Comparison of ENCODE assay signal across 26 cellular contexts in the genomic region with DNA sequence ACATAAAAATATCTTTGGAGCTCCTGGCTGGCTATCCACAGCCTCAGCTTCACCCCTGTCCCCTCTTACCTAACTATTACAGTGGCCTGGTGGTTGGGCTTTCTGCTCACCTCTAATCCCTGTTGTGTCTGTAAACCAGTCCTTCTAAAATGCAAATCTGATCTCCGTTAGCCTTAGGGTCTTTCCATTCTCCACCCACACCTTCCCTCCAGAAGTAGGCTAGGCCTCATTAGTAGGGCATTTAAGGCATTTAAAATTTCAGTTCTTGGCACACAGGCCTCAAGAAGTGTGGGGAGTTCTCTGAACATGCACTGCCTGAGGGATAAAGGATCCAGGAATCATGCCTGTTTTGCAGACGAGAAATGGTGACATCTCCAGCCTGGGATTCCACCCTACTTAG. TPM values are rescaled to one million over a fixed set of nuclear protein-coding genes. Genes with fewer than 3 reads are reported as not detected.
"Had no signal": no experiment of that assay in that cellular context is flagged by ENCODE, and none has a peak within 500 bp of the region (broad histone marks: within the 10 kb centered on the region; RNA-seq: fewer than 3 reads in every experiment).

No MANE protein-coding gene starts in this region.

- ATAC-seq: left colon; left lung; lower lobe of right lung; mucosa of descending colon; naive thymus-derived CD4-positive, alpha-beta T cell; natural killer cell treated with Interleukin-12 subunit alpha and Interleukin-12 subunit beta and Interleukin-15 and Interleukin-18, amount 100 ng/mL, for 72 hours; pancreas; right cardiac atrium; sciatic nerve; stimulated activated naive B cell treated with anti-CD40 and anti-IgM and Interleukin-4, amounts not matched to agents 10 μg/mL and 1 μg/mL and 100 μg/mL, for 72 hours; stimulated activated naive CD8-positive, alpha-beta T cell treated with anti-CD3 and anti-CD28 coated beads, Interleukin-15, Interleukin-2, amounts not matched to agents 100 U/mL and 50 U/mL, for 24 hours had no signal

- H3K36me3 ChIP-seq: left lung, lower lobe of right lung, pancreas, prostate gland, stomach, thyroid gland, transverse colon, upper lobe of left lung, vagina had no signal

- H2AFZ ChIP-seq: hepatocyte had no signal

- H3K4me2 ChIP-seq: hepatocyte had no signal

- H3K4me1 ChIP-seq: left lung, lower lobe of right lung, pancreas, prostate gland, stomach, testis, thyroid gland, transverse colon, upper lobe of left lung, vagina had no signal

- H3K4me1 Mint-ChIP-seq: naive thymus-derived CD4-positive, alpha-beta T cell; stimulated activated naive B cell treated with anti-CD40 and anti-IgM and Interleukin-4, amounts not matched to agents 10 μg/mL and 1 μg/mL and 100 μg/mL, for 72 hours had no signal

- H3K4me3 ChIP-seq: hepatocyte, left lung, lower lobe of right lung, mucosa of descending colon, pancreas, prostate gland, skin epidermis, stomach, testis, thyroid gland, transverse colon, upper lobe of left lung, vagina had no signal

- H3K27me3 ChIP-seq: hepatocyte, pancreas, stomach, testis, thyroid gland, upper lobe of left lung, vagina had no signal

- H3K27ac Mint-ChIP-seq: naive thymus-derived CD4-positive, alpha-beta T cell; natural killer cell treated with Interleukin-12 subunit alpha and Interleukin-12 subunit beta and Interleukin-15 and Interleukin-18, amount 100 ng/mL, for 72 hours; stimulated activated naive B cell treated with anti-CD40 and anti-IgM and Interleukin-4, amounts not matched to agents 10 μg/mL and 1 μg/mL and 100 μg/mL, for 72 hours had no signal

- H3K79me2 ChIP-seq: hepatocyte had no signal

- H3K4me3 Mint-ChIP-seq: naive thymus-derived CD4-positive, alpha-beta T cell; natural killer cell treated with Interleukin-12 subunit alpha and Interleukin-12 subunit beta and Interleukin-15 and Interleukin-18, amount 100 ng/mL, for 72 hours; stimulated activated naive B cell treated with anti-CD40 and anti-IgM and Interleukin-4, amounts not matched to agents 10 μg/mL and 1 μg/mL and 100 μg/mL, for 72 hours had no signal

- H3K9me3 Mint-ChIP-seq: natural killer cell treated with Interleukin-12 subunit alpha and Interleukin-12 subunit beta and Interleukin-15 and Interleukin-18, amount 100 ng/mL, for 72 hours; stimulated activated naive B cell treated with anti-CD40 and anti-IgM and Interleukin-4, amounts not matched to agents 10 μg/mL and 1 μg/mL and 100 μg/mL, for 72 hours had no signal

- H3K9me3 ChIP-seq: left lung, lower lobe of right lung, mucosa of descending colon, pancreas, prostate gland, stomach, testis, thyroid gland, transverse colon, upper lobe of left lung, vagina had no signal

- H3K36me3 Mint-ChIP-seq: naive thymus-derived CD4-positive, alpha-beta T cell; natural killer cell treated with Interleukin-12 subunit alpha and Interleukin-12 subunit beta and Interleukin-15 and Interleukin-18, amount 100 ng/mL, for 72 hours; stimulated activated naive B cell treated with anti-CD40 and anti-IgM and Interleukin-4, amounts not matched to agents 10 μg/mL and 1 μg/mL and 100 μg/mL, for 72 hours had no signal

- DNase-seq: left colon; left lung; lower lobe of right lung; midbrain; mucosa of descending colon; naive thymus-derived CD4-positive, alpha-beta T cell; pancreas; retina; right cardiac atrium; stimulated activated CD4-positive, alpha-beta T cell treated with anti-CD3 and anti-CD28 coated beads, Interleukin-12 subunit alpha, Interleukin-12 subunit beta, amount 100 ng/mL, for 4 hours; stimulated activated CD4-positive, alpha-beta T cell treated with anti-CD3 and anti-CD28 coated beads, Interleukin-15, amount 100 ng/mL, for 24 hours; stimulated activated CD4-positive, alpha-beta T cell treated with anti-CD3 and anti-CD28 coated beads, Interleukin-2, amount 100 ng/mL, for 24 hours; stimulated activated CD4-positive, alpha-beta T cell treated with anti-CD3 and anti-CD28 coated beads, Interleukin-4, amount 100 ng/mL, for 1 hour; stimulated activated naive B cell treated with anti-CD40 and anti-IgM and Interleukin-4, amounts not matched to agents 10 μg/mL and 1 μg/mL and 100 μg/mL, for 72 hours; stimulated activated naive CD8-positive, alpha-beta T cell treated with anti-CD3 and anti-CD28 coated beads, Interleukin-15, Interleukin-2, amounts not matched to agents 100 U/mL and 50 U/mL, for 24 hours; stomach; testis; thyroid gland; transverse colon; upper lobe of left lung had no signal

- H3K27ac ChIP-seq: hepatocyte, left lung, lower lobe of right lung, pancreas, prostate gland, stomach, testis, thyroid gland, transverse colon, upper lobe of left lung, vagina had no signal

RNA-seq across cellular contexts. Expression of gene STC2, which starts 26.4 kb away (rescaled TPM):
- polyA plus RNA-seq: naive thymus-derived CD4-positive, alpha-beta T cell had no signal
